Comparison of ENCODE assay signal across 8 cellular contexts in the genomic region with DNA sequence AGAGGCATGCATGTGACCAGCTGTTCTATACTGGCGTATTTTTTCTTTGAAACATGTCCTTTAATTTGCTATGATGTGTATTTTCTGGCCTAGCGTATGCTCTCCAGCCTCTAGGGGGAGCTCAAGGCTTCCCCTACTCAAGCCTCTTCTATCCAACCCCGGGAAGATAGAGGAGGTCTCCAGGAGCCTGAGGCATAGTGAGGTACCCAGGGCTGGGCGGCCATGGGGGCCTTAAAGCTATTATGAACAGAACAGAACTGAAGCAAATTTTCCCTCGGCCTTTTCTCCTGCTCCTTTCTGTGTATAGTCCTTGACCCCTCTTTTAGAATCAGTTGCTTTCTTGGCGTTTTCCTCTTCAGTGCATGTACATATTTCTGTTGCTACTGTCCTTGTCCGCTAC.
A peak's percentile ranks its signal among the peaks of the same experiment; 100 is the strongest.
DNase-seq lines count a peak whose midpoint lies in the region; ATAC-seq and TF ChIP-seq lines count a peak whose summit lies in the region.

No MANE protein-coding gene starts in this region.

- DNase-seq in GM03348 (ENCODE audit: low spot score) (peak; percentile 62), HFFc6 (no peak), NOMO-1 (lab: John Stamatoyannopoulos, UW; ENCODE audit: unreplicated experiment in 2 of 2) (peak; percentile 14 to 53), brain microvascular endothelial cell (peak; percentile 32), kidney epithelial cell (ENCODE audit: low read depth) (peak; percentile 4), tibial artery (peak; percentile 58 to 75)
- DNase-seq in CD4-positive, alpha-beta memory T cell: no peak

- no peaks in the 10 kb centered on the region for H3K36me3 ChIP-seq in brain microvascular endothelial cell (replicated peaks)
- H3K36me3 ChIP-seq in kidney epithelial cell (ENCODE audit: control insufficient read depth, insufficient read depth, low read length): no peaks in the 10 kb centered on the region
- no peaks in the 10 kb centered on the region for H3K36me3 ChIP-seq in tibial artery
- H3K36me3 ChIP-seq in CD4-positive, alpha-beta memory T cell (ENCODE audit: insufficient read depth, low read length): no peaks in the 10 kb centered on the region

- in situ Hi-C loops in brain microvascular endothelial cell (cut with HindIII; ENCODE audit: low pct_ligation_motif_present, low sequenced_read_pairs): no loop called here

- no peak overlapping the region for H3K27ac Mint-ChIP-seq in HFFc6
- no peak overlapping the region for H3K27ac Mint-ChIP-seq in CD4-positive, alpha-beta memory T cell

- intact Hi-C loops in tibial artery (cut with DNase I; ENCODE audit: low total_unique reads): no loop called here
- intact Hi-C loops in CD4-positive, alpha-beta memory T cell (cut with micrococcal nuclease): no loop called here

- H3K27me3 ChIP-seq in brain microvascular endothelial cell (replicated peaks) (no peaks in the 10 kb centered on the region), kidney epithelial cell (ENCODE audit: control insufficient read depth, insufficient read depth, low read length) (no peaks in the 10 kb centered on the region), tibial artery (no peaks in the 10 kb centered on the region)
- H3K27me3 ChIP-seq in CD4-positive, alpha-beta memory T cell (ENCODE audit: insufficient read depth, low read length): no peaks in the 10 kb centered on the region

- CTCF ChIA-PET in CD4-positive, alpha-beta memory T cell (lab: Charles Lee; ENCODE audit: partially characterized antibody): no interaction called here

- H3K36me3 Mint-ChIP-seq in HFFc6 (ENCODE audit: low read depth): no peaks in the 10 kb centered on the region
- H3K36me3 Mint-ChIP-seq in CD4-positive, alpha-beta memory T cell: no peaks in the 10 kb centered on the region

- peaks cover 6% of the 10 kb centered on the region; the same call in 1 of the 2 replicates for H3K9me3 Mint-ChIP-seq in HFFc6
- no peaks in the 10 kb centered on the region for H3K9me3 Mint-ChIP-seq in CD4-positive, alpha-beta memory T cell

- POLR2A ChIA-PET in CD4-positive, alpha-beta memory T cell (lab: Charles Lee; ENCODE audit: partially characterized antibody): no interaction called here

- H3K27ac ChIP-seq in brain microvascular endothelial cell (no peak overlapping the region), tibial artery (no peak overlapping the region)
- H3K27ac ChIP-seq in CD4-positive, alpha-beta memory T cell (ENCODE audit: low read depth, low read length): no peak overlapping the region

- ATAC-seq in HG03432 (IDR thresholded peaks at IDR 0.05; ENCODE audit: unreplicated experiment): no peak

- no peak overlapping the region for H3K4me3 Mint-ChIP-seq in HFFc6
- H3K4me3 Mint-ChIP-seq in CD4-positive, alpha-beta memory T cell: no peak overlapping the region

- no peaks in the 10 kb centered on the region for H3K4me1 ChIP-seq in tibial artery
- no peaks in the 10 kb centered on the region for H3K4me1 ChIP-seq in CD4-positive, alpha-beta memory T cell (ENCODE audit: insufficient read depth, low read length)

- H3K4me3 ChIP-seq in brain microvascular endothelial cell (ENCODE audit: low read depth, low read length) (no peak overlapping the region), kidney epithelial cell (ENCODE audit: low read depth, low read length) (no peak overlapping the region), tibial artery (no peak overlapping the region)
- H3K4me3 ChIP-seq in CD4-positive, alpha-beta memory T cell (ENCODE audit: low read length in 2 of 2): no peak overlapping the region

- peak; percentile 50; the same call in 1 of the 2 replicates for TF ChIP-seq CTCF in HFFc6 (IDR thresholded peaks at IDR 0.05)
- TF ChIP-seq CTCF in brain microvascular endothelial cell (IDR thresholded peaks at IDR 0.05; ENCODE audit: low read depth, low read length, missing control alignments): peak; percentile 78
- peak; percentile 86 for TF ChIP-seq CTCF in kidney epithelial cell (IDR thresholded peaks at IDR 0.05; ENCODE audit: insufficient read depth, low read length, poor library complexity, severe bottlenecking)
- TF ChIP-seq CTCF in tibial artery (IDR thresholded peaks at IDR 0.05): peak; percentile 69 to 84

- H3K4me1 Mint-ChIP-seq in HFFc6 (ENCODE audit: low read depth): no peaks in the 10 kb centered on the region
- H3K4me1 Mint-ChIP-seq in CD4-positive, alpha-beta memory T cell: no peaks in the 10 kb centered on the region

- H3K27me3 Mint-ChIP-seq in HFFc6 (ENCODE audit: insufficient read depth): no peaks in the 10 kb centered on the region
- no peaks in the 10 kb centered on the region for H3K27me3 Mint-ChIP-seq in CD4-positive, alpha-beta memory T cell

- no peaks in the 10 kb centered on the region for H3K9me3 ChIP-seq in tibial artery
- no peaks in the 10 kb centered on the region for H3K9me3 ChIP-seq in CD4-positive, alpha-beta memory T cell (ENCODE audit: control insufficient read depth in 1 of 2, low read length in 2 of 2)

Comparison
In these comparisons a context has a peak if more than half of its experiments do, and no peak if none do; other contexts are left out.
1. DNase-seq: peak in GM03348 (single experiment), NOMO-1 (2 of 2), brain microvascular endothelial cell (single experiment), kidney epithelial cell (single experiment) and tibial artery (2 of 2); none in HFFc6 (single experiment) and CD4-positive, alpha-beta memory T cell (0 of 5).
2. Peak in every context shown above with its lines, with median percentiles within 50 percentile points of each other: CTCF ChIP-seq.